In genomic region chr20:2984956-2985661, GRCh38 we compare ENCODE assay signal across 9 cellular contexts. TPM values are rescaled to one million over a fixed set of nuclear protein-coding genes. Genes with fewer than 3 reads are reported as not detected.
DNase-seq lines count a peak whose midpoint lies in the region; ATAC-seq and FAIRE-seq lines count a peak whose summit lies in the region.
"Had no signal": no experiment of that assay in that cellular context is flagged by ENCODE, and none has a peak within 500 bp of the region (broad histone marks: within the 10 kb centered on the region; RNA-seq: fewer than 3 reads in every experiment).

No MANE protein-coding gene starts in this region.

- H3K9me3 ChIP-seq in right cardiac atrium (ENCODE audit: control insufficient read depth, low read length) = no peaks in the 10 kb centered on the region

- no peak for FAIRE-seq in urothelium cell line (lab: Jason Lieb, UNC)

- no peaks in the 10 kb centered on the region for H3K27me3 ChIP-seq in right cardiac atrium (ENCODE audit: control insufficient read depth, insufficient read depth)

- peaks cover 7% of the 10 kb centered on the region for H3K4me1 ChIP-seq in right cardiac atrium (ENCODE audit: control insufficient read depth, insufficient read depth, low read length)

- H3K4me3 ChIP-seq in right cardiac atrium (ENCODE audit: low read length) = no peak overlapping the region

- ATAC-seq in right cardiac atrium (peak; percentile 17 to 28), GM21423 (IDR thresholded peaks at IDR 0.05; ENCODE audit: unreplicated experiment) (no peak), GM19023 (IDR thresholded peaks at IDR 0.05; ENCODE audit: unreplicated experiment) (no peak)

- DNase-seq in right cardiac atrium (no peak), cardiac septum (ENCODE audit: low spot score) (no peak), SK-N-DZ (ENCODE audit: low spot score) (peak; percentile 78), glomerular visceral epithelial cell (ENCODE audit: extremely low spot score) (peak; percentile 57), urothelium cell line (ENCODE audit: low spot score) (peak; percentile 42), dedifferentiated amniotic fluid mesenchymal stem cell (ENCODE audit: extremely low spot score) (no peak)

- intact Hi-C loops in right cardiac atrium (cut with DNase I) = no loop called here
- intact Hi-C loops in cardiac septum (cut with DNase I) = no loop called here

- H3K27ac ChIP-seq in right cardiac atrium (ENCODE audit: low read length) = no peak overlapping the region

- 67% methylated on average over 6 of the region's 6 CpGs for WGBS in right cardiac atrium

RNA-seq across cellular contexts. Expression of gene GNRH2, which starts 58.3 kb away (rescaled TPM):
- total RNA-seq in right cardiac atrium = 1 to 10 TPM in 1 of 4 donors, under 1 TPM in 1, not detected in 2; 0.79 to 1.5 TPM
- 0.75 TPM for polyA plus RNA-seq in right cardiac atrium
- not detected for total RNA-seq in cardiac septum
- polyA plus RNA-seq in SK-N-DZ (2014; cell fraction: cytosol; rRNA removed) = not detected in 2 replicates
- polyA plus RNA-seq in SK-N-DZ (2014; cell fraction: nucleus; rRNA removed) = 0.52 and 1.3 TPM in 2 replicates
- total RNA-seq: HT-29 had no signal

Comparison
In these comparisons a context has a peak if more than half of its experiments do, and no peak if none do; other contexts are left out.
1. ATAC-seq: peak in right cardiac atrium (2 of 2); none in GM21423 (single experiment) and GM19023 (single experiment).
2. DNase-seq: peak in SK-N-DZ (single experiment), glomerular visceral epithelial cell (single experiment) and urothelium cell line (single experiment); none in right cardiac atrium (0 of 3), cardiac septum (single experiment) and dedifferentiated amniotic fluid mesenchymal stem cell (single experiment).